20 cellular contexts compared by ENCODE assay signal in genomic region chr22:33476206-33476605, GRCh38.
DNase-seq lines count a peak whose midpoint lies in the region; ATAC-seq, FAIRE-seq and TF ChIP-seq lines count a peak whose summit lies in the region.
"Had no signal": no experiment of that assay in that cellular context is flagged by ENCODE, and none has a peak within 500 bp of the region (broad histone marks: within the 10 kb centered on the region; RNA-seq: fewer than 3 reads in every experiment).

No MANE protein-coding gene starts in this region.

- H3K23ac ChIP-seq in mesenchymal stem cell (ENCODE audit: low read length in 2 of 2), result no peak overlapping the region

- no peak overlapping the region for H3K4me3 ChIP-seq in HepG2 (replicated peaks in 1 of 3; ENCODE audit: insufficient read depth in 1 of 3, low read depth in 2 of 3, low read length in 3 of 3)
- H3K4me3 ChIP-seq in right lobe of liver, result no peak overlapping the region
- H3K4me3 ChIP-seq in mesenchymal stem cell (ENCODE audit: insufficient read depth in 1 of 2, low read depth in 1 of 2, low read length in 2 of 2), result no peak overlapping the region
- H3K4me3 ChIP-seq: SJCRH30 had no signal

- H3K4me1 ChIP-seq in HepG2 (ENCODE audit: insufficient read depth, low read length) (peaks cover 41% of the 10 kb centered on the region), right lobe of liver (no peaks in the 10 kb centered on the region), mesenchymal stem cell (ENCODE audit: control insufficient read depth, insufficient read depth, low read depth, low read length) (peaks cover 2% of the 10 kb centered on the region)

- TF ChIP-seq EP300 in HepG2 (IDR thresholded peaks at IDR 0.05; ENCODE audit: low read depth in 2 of 2, low read length in 2 of 2), result no peak
- TF ChIP-seq EP300 in HepG2 (CRISPR knock-in tag; IDR thresholded peaks at IDR 0.05; ENCODE audit: borderline replicate concordance), result no peak

- 43% methylated on average over 4 of the region's 4 CpGs for WGBS in HepG2 (ENCODE audit: low lambda C conversion rate)
- WGBS in right lobe of liver (ENCODE audit: insufficient coverage, low coverage, low lambda C conversion rate, missing lambda C conversion rate), result 80% methylated on average over 4 of the region's 4 CpGs
- WGBS in mesenchymal stem cell, result 75% methylated on average over 3 of the region's 4 CpGs

- CTCF ChIA-PET in HepG2 (lab: Yijun Ruan, JAX; ENCODE audit: low intra/inter-chr PET ratio, low total read pairs), result no interaction called here

- H4K8ac ChIP-seq in mesenchymal stem cell (ENCODE audit: low read length), result no peak overlapping the region

- no peak overlapping the region for H2BK5ac ChIP-seq in mesenchymal stem cell (ENCODE audit: low read depth, low read length, poor library complexity, severe bottlenecking)

- peak overlapping the region; percentile 53 for H3K4me2 ChIP-seq in HepG2 (ENCODE audit: low read depth, low read length)
- H3K4me2 ChIP-seq in mesenchymal stem cell (ENCODE audit: low read length, poor library complexity, severe bottlenecking), result no peak overlapping the region

- H3K18ac ChIP-seq in mesenchymal stem cell (ENCODE audit: low read depth in 1 of 2, low read length in 2 of 2), result no peak overlapping the region

- no peaks in the 10 kb centered on the region for H3K27me3 ChIP-seq in HepG2 (ENCODE audit: control insufficient read depth in 1 of 2, insufficient read depth in 2 of 2, low read length in 2 of 2)
- no peaks in the 10 kb centered on the region for H3K27me3 ChIP-seq in right lobe of liver
- H3K27me3 ChIP-seq in mesenchymal stem cell (ENCODE audit: control insufficient read depth in 1 of 2, insufficient read depth in 1 of 2, low read length in 2 of 2), result peaks cover 0 to 5% of the 10 kb centered on the region in 2 experiments
- H3K27me3 ChIP-seq: SJCRH30 had no signal

- DNase-seq in HepG2 (ENCODE audit: low spot score), result peak; percentile 58
- no peak for DNase-seq in right lobe of liver
- DNase-seq in SW480 (ENCODE audit: low spot score), result peak; percentile 53
- peak; percentile 9 for DNase-seq in mesenchymal stem cell
- DNase-seq in amniotic stem cell (lab: John Stamatoyannopoulos, UW), result no peak
- DNase-seq in activated T-cell treated with anti-CD3 and anti-CD28 coated beads, Interleukin-2, amount 50 U/mL, for 72 hours, result no peak
- DNase-seq in GM13977 (ENCODE audit: low spot score), result no peak
- DNase-seq: COR-L47, DMS53, NCI-H1105 treated with DMSO at 0.1 percent for 48 hours, NCI-H2029, NCI-H510A treated with DMSO at 0.1 percent for 48 hours, RPMI8226, SJCRH30, SW 1271 had no signal

- H3K27ac Mint-ChIP-seq in activated T-cell treated with anti-CD3 and anti-CD28 coated beads, Interleukin-2, amount 50 U/mL, for 72 hours, result no peak overlapping the region
- H3K27ac Mint-ChIP-seq: CD14-positive monocyte had no signal

- H2BK15ac ChIP-seq in mesenchymal stem cell (ENCODE audit: low read depth, poor library complexity, severe bottlenecking), result no peak overlapping the region

- H3K79me1 ChIP-seq in mesenchymal stem cell (replicated peaks; ENCODE audit: low read length, poor library complexity, severe bottlenecking), result no peaks in the 10 kb centered on the region

- in situ Hi-C loops in HepG2 (cut with HindIII; ENCODE audit: extremely low pct_ligation_motif_present, low pct_unique_long_range_greater_than_20kb), result no loop called here
- in situ Hi-C loops in GM13977 (cut with MboI; ENCODE audit: low pct_unique_long_range_greater_than_20kb, low sequenced_read_pairs, unreplicated experiment), result no loop called here

- H2BK12ac ChIP-seq in mesenchymal stem cell (ENCODE audit: low read length in 2 of 2), result no peak overlapping the region

- no peaks in the 10 kb centered on the region for H4K20me1 ChIP-seq in HepG2 (ENCODE audit: insufficient read depth, low read length)

- H3K14ac ChIP-seq in mesenchymal stem cell (ENCODE audit: low read length in 2 of 2), result no peak overlapping the region

- FAIRE-seq in HepG2 (lab: Jason Lieb, UNC), result no peak
- FAIRE-seq: G401.6, GM12892 had no signal

- H3K79me2 ChIP-seq in HepG2 (ENCODE audit: insufficient read depth, low read length), result no peaks in the 10 kb centered on the region

- no peak overlapping the region for H2AK5ac ChIP-seq in mesenchymal stem cell (ENCODE audit: low read length, severe bottlenecking)

- H3K36me3 ChIP-seq in HepG2 (replicated peaks in 1 of 2; ENCODE audit: control insufficient read depth in 1 of 2, insufficient read depth in 2 of 2, low read length in 2 of 2), result no peaks in the 10 kb centered on the region
- H3K36me3 ChIP-seq in right lobe of liver, result no peaks in the 10 kb centered on the region
- H3K36me3 ChIP-seq in mesenchymal stem cell (ENCODE audit: control insufficient read depth in 1 of 2, insufficient read depth in 2 of 2, low read depth in 1 of 2, low read length in 2 of 2), result no peaks in the 10 kb centered on the region
- H3K36me3 ChIP-seq: SJCRH30 had no signal

- ATAC-seq in HepG2 (no peak), right lobe of liver (no peak), HG02884 (IDR thresholded peaks at IDR 0.05; ENCODE audit: unreplicated experiment) (no peak)
- ATAC-seq in activated T-cell treated with anti-CD3 and anti-CD28 coated beads, Interleukin-2, amount 50 U/mL, for 72 hours (replicated peaks in 1 of 2), result no peak

- BruUV-seq in HepG2 (replicated peaks; lab: Mats Ljungman, UMichigan), result no TSS peak

- H3K4me3 Mint-ChIP-seq in activated T-cell treated with anti-CD3 and anti-CD28 coated beads, Interleukin-2, amount 50 U/mL, for 72 hours, result no peak overlapping the region
- H3K4me3 Mint-ChIP-seq: CD14-positive monocyte had no signal

- POLR2A ChIA-PET in HepG2 (lab: Yijun Ruan, JAX), result interaction anchor here (1.0 kb wide), 1 partner anchor 16 kb away, joined by 5 read pairs; no protein-coding TSS in a partner anchor

- TF ChIP-seq CTCF in HepG2 (CRISPR knock-in tag; IDR thresholded peaks at IDR 0.05), result no peak
- TF ChIP-seq CTCF in right lobe of liver (IDR thresholded peaks at IDR 0.05), result no peak
- TF ChIP-seq CTCF in GM13977 (IDR thresholded peaks at IDR 0.05; ENCODE audit: extremely low read depth, insufficient read depth, missing control alignments), result no peak

- intact Hi-C loops in HepG2 (cut with micrococcal nuclease; ENCODE audit: unreplicated experiment), result loop anchor here (5.0 kb wide), 1 partner anchor 174 kb away; no protein-coding TSS in a partner anchor
- intact Hi-C loops in right lobe of liver (cut with DNase I), result no loop called here

- TF ChIP-seq POLR2A in HepG2 (IDR thresholded peaks at IDR 0.05; ENCODE audit: insufficient read depth in 1 of 2, low read depth in 2 of 2, low read length in 2 of 2) (no peak), right lobe of liver (IDR thresholded peaks at IDR 0.05) (no peak)

- H2BK120ac ChIP-seq in mesenchymal stem cell (ENCODE audit: low read depth, low read length), result no peak overlapping the region

- H3K27ac ChIP-seq in HepG2 (ENCODE audit: extremely low read length, insufficient read depth, low read length) (no peak overlapping the region), right lobe of liver (no peak overlapping the region), mesenchymal stem cell (ENCODE audit: low read length, poor library complexity, severe bottlenecking) (no peak overlapping the region)
- H3K27ac ChIP-seq: 22Rv1, SJCRH30 had no signal

- H3K9me3 ChIP-seq in HepG2 (ENCODE audit: low read length) (no peaks in the 10 kb centered on the region), right lobe of liver (no peaks in the 10 kb centered on the region), mesenchymal stem cell (ENCODE audit: control insufficient read depth, low read length) (no peaks in the 10 kb centered on the region)
- H3K9me3 ChIP-seq: SJCRH30 had no signal

- H3K36me3 Mint-ChIP-seq in activated T-cell treated with anti-CD3 and anti-CD28 coated beads, Interleukin-2, amount 50 U/mL, for 72 hours (ENCODE audit: insufficient read depth in 2 of 2), result no peaks in the 10 kb centered on the region
- H3K36me3 Mint-ChIP-seq: CD14-positive monocyte had no signal

- no peaks in the 10 kb centered on the region for H3K9me3 Mint-ChIP-seq in activated T-cell treated with anti-CD3 and anti-CD28 coated beads, Interleukin-2, amount 50 U/mL, for 72 hours

- no peak for TF ChIP-seq RAD21 in HepG2 (CRISPR knock-in tag; IDR thresholded peaks at IDR 0.05)

- H3K27me3 Mint-ChIP-seq in activated T-cell treated with anti-CD3 and anti-CD28 coated beads, Interleukin-2, amount 50 U/mL, for 72 hours (ENCODE audit: low read depth), result peaks cover 6% of the 10 kb centered on the region

- no peak overlapping the region for H3K4ac ChIP-seq in mesenchymal stem cell (ENCODE audit: low read depth in 1 of 2, low read length in 2 of 2)

- H3K9ac ChIP-seq in HepG2 (ENCODE audit: insufficient read depth, low read depth, low read length), result no peak overlapping the region
- no peak overlapping the region for H3K9ac ChIP-seq in mesenchymal stem cell (ENCODE audit: low read length)

- no peaks in the 10 kb centered on the region for H3K4me1 Mint-ChIP-seq in activated T-cell treated with anti-CD3 and anti-CD28 coated beads, Interleukin-2, amount 50 U/mL, for 72 hours (ENCODE audit: low read depth)
- H3K4me1 Mint-ChIP-seq: CD14-positive monocyte had no signal

- no peak overlapping the region for H2AFZ ChIP-seq in HepG2 (ENCODE audit: low read length)
- no peak overlapping the region for H2AFZ ChIP-seq in mesenchymal stem cell (ENCODE audit: low read depth, low read length)

- no peak overlapping the region for H4K91ac ChIP-seq in mesenchymal stem cell (ENCODE audit: low read length)

TF ChIP-seq in HepG2, 621 proteins besides CTCF, POLR2A, EP300 and RAD21 (continues in another document):
- TF ChIP-seq SAP130 (CRISPR knock-in tag; IDR thresholded peaks at IDR 0.05; ENCODE audit: low read depth) (0 out of 2 replicates have a peak, but pooled peaks have one; percentile 5), SP5 (CRISPR knock-in tag; IDR thresholded peaks at IDR 0.05; ENCODE audit: borderline replicate concordance, low read depth) (peak; percentile 62; the same call in 1 of the 2 replicates), MXD4 (CRISPR knock-in tag; IDR thresholded peaks at IDR 0.05) (no peak), SOX13 (IDR thresholded peaks at IDR 0.05) (no peak), SOX13 (CRISPR knock-in tag; conservative IDR thresholded peaks at IDR 0.05 in 1 of 2, IDR thresholded peaks at IDR 0.05 in 1 of 2) (peak in 1 of 2 experiments; percentile 66; a peak in 2 of 4 replicates), SOX5 (CRISPR knock-in tag; IDR thresholded peaks at IDR 0.05; ENCODE audit: borderline replicate concordance) (0 out of 2 replicates have a peak, but pooled peaks have one; percentile 49), TCF7 (IDR thresholded peaks at IDR 0.05; ENCODE audit: low read depth) (peak; percentile 42; the same call in 1 of the 2 replicates), ZNF576 (CRISPR knock-in tag; IDR thresholded peaks at IDR 0.05) (no peak)

Comparison
In these comparisons a context has a peak if more than half of its experiments do, and no peak if none do; other contexts are left out.
1. DNase-seq: peak in HepG2 (single experiment), SW480 (single experiment) and mesenchymal stem cell (single experiment); none in right lobe of liver (0 of 3), amniotic stem cell (single experiment), activated T-cell treated with anti-CD3 and anti-CD28 coated beads, Interleukin-2, amount 50 U/mL, for 72 hours (0 of 2) and GM13977 (single experiment).